In the genomic region with DNA sequence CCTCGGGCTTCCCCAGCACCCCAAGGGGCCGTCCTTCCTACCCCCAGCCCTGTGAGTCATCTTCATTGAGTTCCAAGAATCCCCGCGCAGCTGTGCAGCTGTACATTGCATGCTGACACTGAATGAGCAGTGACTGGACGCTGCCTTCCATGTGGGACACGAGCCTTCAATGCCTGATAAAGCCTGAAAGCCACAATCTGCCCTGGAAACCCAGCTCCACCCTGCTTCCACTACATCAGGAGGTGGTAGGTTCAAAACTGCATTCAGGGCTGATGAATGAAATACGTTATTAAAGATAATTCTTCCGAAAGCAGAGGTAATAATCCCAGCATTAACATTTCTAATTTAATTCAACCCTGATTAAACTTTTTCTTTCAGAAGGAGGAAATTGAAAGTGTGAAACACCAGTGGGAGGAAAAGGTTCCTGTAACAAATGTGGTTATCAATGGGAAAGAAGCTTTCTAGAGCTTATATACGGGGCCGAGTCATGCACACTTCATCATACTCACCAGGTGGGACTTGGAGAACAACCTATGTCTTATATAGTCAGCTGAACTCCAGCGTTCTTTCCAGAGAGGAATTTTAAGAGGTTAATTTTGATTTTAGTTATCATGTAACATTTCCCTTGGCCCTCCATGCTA, we compare ENCODE assay signal across 8 cellular contexts.
DNase-seq lines count a peak whose midpoint lies in the region; ATAC-seq, FAIRE-seq and TF ChIP-seq lines count a peak whose summit lies in the region.

No MANE protein-coding gene starts in this region.

- no peak overlapping the region for H3K9ac ChIP-seq in GM12878 (ENCODE audit: control insufficient read depth, insufficient read depth, low read length)

- POLR2A ChIA-PET in GM10248 (lab: Yijun Ruan, JAX) = no interaction called here
- POLR2A ChIA-PET in GM12878 (lab: Charles Lee) = interaction anchor here (0.6 to 0.9 kb wide), 2 partner anchors 11 to 99 kb away, joined by 3 read pairs; no protein-coding TSS in a partner anchor

- RAD21 ChIA-PET in GM12878 (lab: Charles Lee; ENCODE audit: unreplicated experiment) = interaction anchor here (0.9 to 1.2 kb wide), 2 partner anchors 9 to 239 kb away, joined by 3 read pairs; no protein-coding TSS in a partner anchor

- in situ Hi-C loops in GM12878 (cut with MboI) = no loop called here

- CTCF ChIA-PET in GM10248 (lab: Yijun Ruan, JAX) (interaction anchor here (1.2 kb wide), 1 partner anchor 11 kb away, joined by 4 read pairs; no protein-coding TSS in a partner anchor), GM12878 (lab: Yijun Ruan, JAX) (interaction anchor here (2.1 kb wide), 1 partner anchor 10 kb away, joined by 6 read pairs; no protein-coding TSS in a partner anchor)

- H3K4me2 ChIP-seq in GM12878 (ENCODE audit: control insufficient read depth, insufficient read depth) = no peak overlapping the region

- BruUV-seq in GM12878 (replicated peaks; lab: Mats Ljungman, UMichigan) = no TSS peak

- no peaks in the 10 kb centered on the region for H3K36me3 Mint-ChIP-seq in progenitor cell of endocrine pancreas (ENCODE audit: insufficient read depth)

- no peak overlapping the region for H3K27ac Mint-ChIP-seq in progenitor cell of endocrine pancreas

- H2AFZ ChIP-seq in GM12878 (ENCODE audit: control insufficient read depth, low read depth, low read length) = no peak overlapping the region

- intact Hi-C loops in GM12878 (cut with micrococcal nuclease; ENCODE audit: unreplicated experiment) = no loop called here

- H3K79me2 ChIP-seq in GM12878 (ENCODE audit: control insufficient read depth, insufficient read depth, low read length) = no peaks in the 10 kb centered on the region

- H3K4me1 Mint-ChIP-seq in progenitor cell of endocrine pancreas (ENCODE audit: low read depth) = peaks cover 13% of the 10 kb centered on the region

- H3K9me3 ChIP-seq in GM12878 (replicated peaks; ENCODE audit: control insufficient read depth, insufficient read depth, low read length) (no peaks in the 10 kb centered on the region), suprapubic skin (no peaks in the 10 kb centered on the region)

- WGBS in GM12878 (ENCODE audit: insufficient coverage, insufficient replicate concordance, low lambda C conversion rate, missing lambda C conversion rate) = 56% methylated on average over 11 of the region's 11 CpGs
- 55% methylated on average over 11 of the region's 11 CpGs for WGBS in suprapubic skin

- no peak for TF ChIP-seq RAD21 in GM12878 (IDR thresholded peaks at IDR 0.05; ENCODE audit: insufficient read depth, low read depth, low read length)

- ATAC-seq in GM12878 (peak; percentile 60), omental fat pad (ENCODE audit: low FRiP score) (peak; percentile 93), HG02938 (IDR thresholded peaks at IDR 0.05; ENCODE audit: unreplicated experiment) (no peak)

- H3K27me3 Mint-ChIP-seq in progenitor cell of endocrine pancreas = no peaks in the 10 kb centered on the region

- DNase-seq in GM10248 (ENCODE audit: extremely low spot score) = peak; percentile 24
- DNase-seq in HT1080 (ENCODE audit: low read depth) = peak; percentile 97
- DNase-seq in GM12878 (ENCODE audit: low read depth, low spot score) = no peak
- no peak for DNase-seq in omental fat pad (ENCODE audit: low spot score)
- no peak for DNase-seq in progenitor cell of endocrine pancreas (ENCODE audit: low spot score, unreplicated experiment)
- DNase-seq in suprapubic skin (ENCODE audit: low spot score in 2 of 2) = no peak
- DNase-seq in HuH-7 (ENCODE audit: low spot score) = no peak

- H3K4me3 ChIP-seq in GM12878 = no peak overlapping the region
- no peak overlapping the region for H3K4me3 ChIP-seq in suprapubic skin

- H3K27me3 ChIP-seq in GM12878 (replicated peaks in 1 of 2; ENCODE audit: control insufficient read depth in 2 of 2, insufficient read depth in 2 of 2, low read length in 1 of 2) (no peaks in the 10 kb centered on the region), suprapubic skin (no peaks in the 10 kb centered on the region)

- H3K4me3 Mint-ChIP-seq in progenitor cell of endocrine pancreas (ENCODE audit: low read depth) = no peak overlapping the region

- no peak for TF ChIP-seq CTCF in GM10248 (IDR thresholded peaks at IDR 0.05; ENCODE audit: control extremely low read depth, extremely low read depth, low read depth, missing control alignments)
- no peak for TF ChIP-seq CTCF in GM12878 (IDR thresholded peaks at IDR 0.05 in 2 of 3, conservative IDR thresholded peaks at IDR 0.05 in 1 of 3; ENCODE audit: control insufficient read depth in 2 of 3, extremely low read depth in 1 of 3, insufficient read depth in 1 of 3, low read depth in 3 of 3, low read length in 3 of 3)
- no peak for TF ChIP-seq CTCF in omental fat pad (IDR thresholded peaks at IDR 0.05)
- no peak for TF ChIP-seq CTCF in progenitor cell of endocrine pancreas (IDR thresholded peaks at IDR 0.05; ENCODE audit: unreplicated experiment)
- no peak for TF ChIP-seq CTCF in suprapubic skin (IDR thresholded peaks at IDR 0.05)

- H3K4me1 ChIP-seq in GM12878 (ENCODE audit: control insufficient read depth, insufficient read depth, low read length) (peaks cover 10% of the 10 kb centered on the region), suprapubic skin (no peaks in the 10 kb centered on the region)

- SMC1A ChIA-PET in GM12878 (lab: Charles Lee; ENCODE audit: uncharacterized antibody, unreplicated experiment) = interaction anchor here (0.5 to 1.9 kb wide), 4 partner anchors 11 to 1489 kb away, joined by 3 to 6 read pairs (median 4); no protein-coding TSS in a partner anchor

- H4K20me1 ChIP-seq in GM12878 (ENCODE audit: control insufficient read depth, insufficient read depth) = no peaks in the 10 kb centered on the region

- TF ChIP-seq POLR2A in GM12878 (IDR thresholded peaks at IDR 0.05; ENCODE audit: low read depth, low read length) = no peak
- TF ChIP-seq POLR2A in suprapubic skin (IDR thresholded peaks at IDR 0.05) = no peak

- no peak for FAIRE-seq in GM12878 (lab: Jason Lieb, UNC)

- H3K9me3 Mint-ChIP-seq in progenitor cell of endocrine pancreas (ENCODE audit: low read depth) = no peaks in the 10 kb centered on the region

- TF ChIP-seq EP300 in GM12878 (IDR thresholded peaks at IDR 0.05; ENCODE audit: borderline replicate concordance in 1 of 2, control insufficient read depth in 1 of 2, low read depth in 2 of 2, low read length in 2 of 2) = no peak
- no peak for TF ChIP-seq EP300 in suprapubic skin (IDR thresholded peaks at IDR 0.05)

- H3K36me3 ChIP-seq in GM12878 (ENCODE audit: control insufficient read depth in 2 of 2, insufficient read depth in 2 of 2, low read length in 1 of 2) (peaks cover 0 to 2% of the 10 kb centered on the region in 2 experiments; a peak in 1 of 4 replicates), suprapubic skin (no peaks in the 10 kb centered on the region)

- no peak overlapping the region for H3K27ac ChIP-seq in GM12878 (ENCODE audit: control insufficient read depth, insufficient read depth)
- no peak overlapping the region for H3K27ac ChIP-seq in suprapubic skin

TF ChIP-seq in GM12878, 131 proteins besides CTCF, POLR2A, EP300 and RAD21 (continues in another document):
- TF ChIP-seq KDM1A (IDR thresholded peaks at IDR 0.05; ENCODE audit: borderline replicate concordance) = no peak
- TF ChIP-seq, protein P1, sequence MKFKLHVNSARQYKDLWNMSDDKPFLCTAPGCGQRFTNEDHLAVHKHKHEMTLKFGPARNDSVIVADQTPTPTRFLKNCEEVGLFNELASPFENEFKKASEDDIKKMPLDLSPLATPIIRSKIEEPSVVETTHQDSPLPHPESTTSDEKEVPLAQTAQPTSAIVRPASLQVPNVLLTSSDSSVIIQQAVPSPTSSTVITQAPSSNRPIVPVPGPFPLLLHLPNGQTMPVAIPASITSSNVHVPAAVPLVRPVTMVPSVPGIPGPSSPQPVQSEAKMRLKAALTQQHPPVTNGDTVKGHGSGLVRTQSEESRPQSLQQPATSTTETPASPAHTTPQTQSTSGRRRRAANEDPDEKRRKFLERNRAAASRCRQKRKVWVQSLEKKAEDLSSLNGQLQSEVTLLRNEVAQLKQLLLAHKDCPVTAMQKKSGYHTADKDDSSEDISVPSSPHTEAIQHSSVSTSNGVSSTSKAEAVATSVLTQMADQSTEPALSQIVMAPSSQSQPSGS (IDR thresholded peaks at IDR 0.05; ENCODE audit: low read length) = peak; percentile 16; the same call in 1 of the 2 replicates
- no peak for TF ChIP-seq CEBPB (IDR thresholded peaks at IDR 0.05; ENCODE audit: borderline replicate concordance in 1 of 2, low read depth in 2 of 2, low read length in 2 of 2)
- TF ChIP-seq BACH1 (IDR thresholded peaks at IDR 0.05; ENCODE audit: borderline replicate concordance) = no peak
- no peak for TF ChIP-seq JUNB (IDR thresholded peaks at IDR 0.05)
- TF ChIP-seq, protein P2, sequence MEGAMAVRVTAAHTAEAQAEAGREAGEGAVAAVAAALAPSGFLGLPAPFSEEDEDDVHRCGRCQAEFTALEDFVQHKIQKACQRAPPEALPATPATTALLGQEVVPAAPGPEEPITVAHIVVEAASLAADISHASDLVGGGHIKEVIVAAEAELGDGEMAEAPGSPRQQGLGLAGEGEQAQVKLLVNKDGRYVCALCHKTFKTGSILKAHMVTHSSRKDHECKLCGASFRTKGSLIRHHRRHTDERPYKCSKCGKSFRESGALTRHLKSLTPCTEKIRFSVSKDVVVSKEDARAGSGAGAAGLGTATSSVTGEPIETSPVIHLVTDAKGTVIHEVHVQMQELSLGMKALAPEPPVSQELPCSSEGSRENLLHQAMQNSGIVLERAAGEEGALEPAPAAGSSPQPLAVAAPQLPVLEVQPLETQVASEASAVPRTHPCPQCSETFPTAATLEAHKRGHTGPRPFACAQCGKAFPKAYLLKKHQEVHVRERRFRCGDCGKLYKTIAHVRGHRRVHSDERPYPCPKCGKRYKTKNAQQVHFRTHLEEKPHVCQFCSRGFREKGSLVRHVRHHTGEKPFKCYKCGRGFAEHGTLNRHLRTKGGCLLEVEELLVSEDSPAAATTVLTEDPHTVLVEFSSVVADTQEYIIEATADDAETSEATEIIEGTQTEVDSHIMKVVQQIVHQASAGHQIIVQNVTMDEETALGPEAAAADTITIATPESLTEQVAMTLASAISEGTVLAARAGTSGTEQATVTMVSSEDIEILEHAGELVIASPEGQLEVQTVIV (IDR thresholded peaks at IDR 0.05; ENCODE audit: borderline replicate concordance, partially characterized antibody) = no peak
- no peak for TF ChIP-seq SRF (IDR thresholded peaks at IDR 0.05; ENCODE audit: low read depth in 2 of 2, low read length in 2 of 2)

Comparison
In these comparisons a context has a peak if more than half of its experiments do, and no peak if none do; other contexts are left out.
1. DNase-seq: peak in GM10248 (single experiment) and HT1080 (single experiment); none in GM12878 (single experiment), omental fat pad (single experiment), progenitor cell of endocrine pancreas (single experiment), suprapubic skin (0 of 2) and HuH-7 (single experiment).